9 cellular contexts compared by ENCODE assay signal in genomic region chr1:27435566-27436203, GRCh38. TPM values are rescaled to one million over a fixed set of nuclear protein-coding genes. Genes with fewer than 3 reads are reported as not detected.
DNase-seq lines count a peak whose midpoint lies in the region; ATAC-seq and TF ChIP-seq lines count a peak whose summit lies in the region.
"Had no signal": no experiment of that assay in that cellular context is flagged by ENCODE, and none has a peak within 500 bp of the region (broad histone marks: within the 10 kb centered on the region; RNA-seq: fewer than 3 reads in every experiment).

No MANE protein-coding gene starts in this region.

- no peak for DNase-seq in activated naive CD4-positive, alpha-beta T cell treated with anti-CD3 and anti-CD28 coated beads for 36 hours
- DNase-seq in activated naive CD4-positive, alpha-beta T cell treated with anti-CD3 and anti-CD28 coated beads, Interleukin-2, amount 50 U/mL, for 16 hours = no peak
- no peak for DNase-seq in activated T-helper 2 cell treated with anti-CD3 and anti-CD28 coated beads, Interferon-gamma antibody, Interleukin-2, Interleukin-4, amounts not matched to agents 10 μg/mL and 5 μg/mL and 100 μg/mL, durations not matched to agents 14 hours and 24 hours and 36 hours (ENCODE audit: low spot score)
- DNase-seq in memory B cell (ENCODE audit: low spot score in 2 of 2) (peak; percentile 24 to 53), uterus (no peak), NCI-H82 (lab: John Stamatoyannopoulos, UW) (no peak)

- no peak for TF ChIP-seq POLR2A in uterus (IDR thresholded peaks at IDR 0.05)

- H3K9me3 Mint-ChIP-seq in activated naive CD4-positive, alpha-beta T cell treated with anti-CD3 and anti-CD28 coated beads for 36 hours = no peaks in the 10 kb centered on the region
- H3K9me3 Mint-ChIP-seq in activated T-helper 2 cell treated with anti-CD3 and anti-CD28 coated beads, Interferon-gamma antibody, Interleukin-2, Interleukin-4, amounts not matched to agents 10 μg/mL and 5 μg/mL and 100 μg/mL, durations not matched to agents 14 hours and 24 hours and 36 hours = no peaks in the 10 kb centered on the region
- H3K9me3 Mint-ChIP-seq in memory B cell = no peaks in the 10 kb centered on the region

- H3K9me3 ChIP-seq in uterus = no peaks in the 10 kb centered on the region

- CTCF ChIA-PET in activated naive CD4-positive, alpha-beta T cell treated with anti-CD3 and anti-CD28 coated beads for 36 hours (lab: Charles Lee) = interaction anchor here (0.8 to 1.5 kb wide), 7 partner anchors 18 to 227 kb away, joined by 3 to 7 read pairs (median 3); no protein-coding TSS in a partner anchor

- no peaks in the 10 kb centered on the region for H3K36me3 ChIP-seq in uterus

- intact Hi-C loops in activated naive CD4-positive, alpha-beta T cell treated with anti-CD3 and anti-CD28 coated beads for 36 hours (cut with micrococcal nuclease) = loop anchor here (1.0 kb wide), 1 partner anchor 10 kb away; no protein-coding TSS in a partner anchor
- intact Hi-C loops in activated T-helper 2 cell treated with anti-CD3 and anti-CD28 coated beads, Interferon-gamma antibody, Interleukin-2, Interleukin-4, amounts not matched to agents 10 μg/mL and 5 μg/mL and 100 μg/mL, durations not matched to agents 14 hours and 24 hours and 36 hours (cut with micrococcal nuclease) = no loop called here
- intact Hi-C loops in uterus (cut with DNase I; ENCODE audit: low total_unique reads) = no loop called here

- no peaks in the 10 kb centered on the region for H3K27me3 Mint-ChIP-seq in activated naive CD4-positive, alpha-beta T cell treated with anti-CD3 and anti-CD28 coated beads for 36 hours (ENCODE audit: low read depth)
- no peaks in the 10 kb centered on the region for H3K27me3 Mint-ChIP-seq in activated T-helper 2 cell treated with anti-CD3 and anti-CD28 coated beads, Interferon-gamma antibody, Interleukin-2, Interleukin-4, amounts not matched to agents 10 μg/mL and 5 μg/mL and 100 μg/mL, durations not matched to agents 14 hours and 24 hours and 36 hours (ENCODE audit: low read depth)
- no peaks in the 10 kb centered on the region for H3K27me3 Mint-ChIP-seq in memory B cell

- ATAC-seq in memory B cell (ENCODE audit: low read depth) (peak; percentile 91), HG02763 (IDR thresholded peaks at IDR 0.05; ENCODE audit: unreplicated experiment) (no peak), GM19023 (IDR thresholded peaks at IDR 0.05; ENCODE audit: unreplicated experiment) (no peak)

- no peaks in the 10 kb centered on the region for H3K27me3 ChIP-seq in uterus

- H3K4me1 ChIP-seq in uterus = peaks cover 15% of the 10 kb centered on the region in 2 donors

- no peak overlapping the region for H3K4me3 Mint-ChIP-seq in activated naive CD4-positive, alpha-beta T cell treated with anti-CD3 and anti-CD28 coated beads for 36 hours
- H3K4me3 Mint-ChIP-seq in activated T-helper 2 cell treated with anti-CD3 and anti-CD28 coated beads, Interferon-gamma antibody, Interleukin-2, Interleukin-4, amounts not matched to agents 10 μg/mL and 5 μg/mL and 100 μg/mL, durations not matched to agents 14 hours and 24 hours and 36 hours (ENCODE audit: low read depth) = peak overlapping the region; percentile 49
- peak overlapping the region; percentile 82 for H3K4me3 Mint-ChIP-seq in memory B cell

- H3K4me3 ChIP-seq in uterus = no peak overlapping the region

- H3K4me1 Mint-ChIP-seq in activated naive CD4-positive, alpha-beta T cell treated with anti-CD3 and anti-CD28 coated beads for 36 hours (ENCODE audit: low read depth) = peaks cover 81% of the 10 kb centered on the region
- H3K4me1 Mint-ChIP-seq in activated T-helper 2 cell treated with anti-CD3 and anti-CD28 coated beads, Interferon-gamma antibody, Interleukin-2, Interleukin-4, amounts not matched to agents 10 μg/mL and 5 μg/mL and 100 μg/mL, durations not matched to agents 14 hours and 24 hours and 36 hours (ENCODE audit: low read depth) = peaks cover 64% of the 10 kb centered on the region
- peaks cover 58% of the 10 kb centered on the region for H3K4me1 Mint-ChIP-seq in memory B cell

- no peak for TF ChIP-seq CTCF in uterus (IDR thresholded peaks at IDR 0.05)

- H3K27ac Mint-ChIP-seq in activated naive CD4-positive, alpha-beta T cell treated with anti-CD3 and anti-CD28 coated beads for 36 hours = peak overlapping the region; percentile 71
- H3K27ac Mint-ChIP-seq in activated T-helper 2 cell treated with anti-CD3 and anti-CD28 coated beads, Interferon-gamma antibody, Interleukin-2, Interleukin-4, amounts not matched to agents 10 μg/mL and 5 μg/mL and 100 μg/mL, durations not matched to agents 14 hours and 24 hours and 36 hours = peak overlapping the region; percentile 55
- peak overlapping the region; percentile 91 for H3K27ac Mint-ChIP-seq in memory B cell

- peaks cover 6% of the 10 kb centered on the region for H3K36me3 Mint-ChIP-seq in activated naive CD4-positive, alpha-beta T cell treated with anti-CD3 and anti-CD28 coated beads for 36 hours (ENCODE audit: low read depth)
- peaks cover 34% of the 10 kb centered on the region for H3K36me3 Mint-ChIP-seq in activated T-helper 2 cell treated with anti-CD3 and anti-CD28 coated beads, Interferon-gamma antibody, Interleukin-2, Interleukin-4, amounts not matched to agents 10 μg/mL and 5 μg/mL and 100 μg/mL, durations not matched to agents 14 hours and 24 hours and 36 hours (ENCODE audit: low read depth)
- H3K36me3 Mint-ChIP-seq in memory B cell = peaks cover 13% of the 10 kb centered on the region

- peak overlapping the region; percentile 40 to 42 for H3K27ac ChIP-seq in uterus

RNA-seq across cellular contexts. Expression of gene GPR3, which starts 43.3 kb away (rescaled TPM):
- total RNA-seq in activated naive CD4-positive, alpha-beta T cell treated with anti-CD3 and anti-CD28 coated beads for 36 hours = under 1 TPM; 0.64 to 0.74 TPM
- 3.7 and 3.9 TPM in 2 replicates for total RNA-seq in activated T-helper 2 cell treated with anti-CD3 and anti-CD28 coated beads, Interferon-gamma antibody, Interleukin-2, Interleukin-4, amounts not matched to agents 10 μg/mL and 5 μg/mL and 100 μg/mL, durations not matched to agents 14 hours and 24 hours and 36 hours
- 1 to 10 TPM in 1 of 4 donors, under 1 TPM in 1, not detected in 2; 0.55 to 1.9 TPM for total RNA-seq in uterus

RNA-seq across cellular contexts. Expression of gene CD164L2, which starts 52.6 kb away (rescaled TPM):
- not detected for total RNA-seq in activated naive CD4-positive, alpha-beta T cell treated with anti-CD3 and anti-CD28 coated beads for 36 hours
- total RNA-seq in activated T-helper 2 cell treated with anti-CD3 and anti-CD28 coated beads, Interferon-gamma antibody, Interleukin-2, Interleukin-4, amounts not matched to agents 10 μg/mL and 5 μg/mL and 100 μg/mL, durations not matched to agents 14 hours and 24 hours and 36 hours = not detected in 2 replicates
- total RNA-seq in uterus = under 1 TPM in 1 of 4 donors, not detected in 3; 0.69 TPM
- total RNA-seq: posterior vena cava had no signal

RNA-seq across cellular contexts. Expression of gene WASF2, which starts 54.3 kb away (rescaled TPM):
- total RNA-seq in activated naive CD4-positive, alpha-beta T cell treated with anti-CD3 and anti-CD28 coated beads for 36 hours = 100 to 1,000 TPM; 105 to 106 TPM
- 125 and 128 TPM in 2 replicates for total RNA-seq in activated T-helper 2 cell treated with anti-CD3 and anti-CD28 coated beads, Interferon-gamma antibody, Interleukin-2, Interleukin-4, amounts not matched to agents 10 μg/mL and 5 μg/mL and 100 μg/mL, durations not matched to agents 14 hours and 24 hours and 36 hours
- total RNA-seq in uterus = 100 to 1,000 TPM in 1 of 4 donors, 10 to 100 TPM in 3; 27.2 to 178 (median 41.1) TPM

Comparison
In these comparisons a context has a peak if more than half of its experiments do, and no peak if none do; other contexts are left out.
1. DNase-seq: peak in memory B cell (2 of 2); none in activated naive CD4-positive, alpha-beta T cell treated with anti-CD3 and anti-CD28 coated beads for 36 hours (single experiment), activated naive CD4-positive, alpha-beta T cell treated with anti-CD3 and anti-CD28 coated beads, Interleukin-2, amount 50 U/mL, for 16 hours (single experiment), activated T-helper 2 cell treated with anti-CD3 and anti-CD28 coated beads, Interferon-gamma antibody, Interleukin-2, Interleukin-4, amounts not matched to agents 10 μg/mL and 5 μg/mL and 100 μg/mL, durations not matched to agents 14 hours and 24 hours and 36 hours (single experiment), uterus (0 of 2) and NCI-H82 (single experiment).
2. Peak in every context shown above with its lines, with median percentiles within 50 percentile points of each other: H3K27ac Mint-ChIP-seq.